ENCODE assay signal across 8 cellular contexts in genomic region chr7:139340037-139340807, GRCh38. TPM values are rescaled to one million over a fixed set of nuclear protein-coding genes. Genes with fewer than 3 reads are reported as not detected.
DNase-seq lines count a peak whose midpoint lies in the region; FAIRE-seq and TF ChIP-seq lines count a peak whose summit lies in the region.

No MANE protein-coding gene starts in this region.

- peak; percentile 57 for TF ChIP-seq CTCF in nephron progenitor cell (IDR thresholded peaks at IDR 0.05)

- peaks cover 18% of the 10 kb centered on the region for H3K9me3 Mint-ChIP-seq in nephron progenitor cell
- H3K9me3 Mint-ChIP-seq in stimulated activated naive CD8-positive, alpha-beta T cell treated with anti-CD3 and anti-CD28 coated beads, Interleukin-15, Interleukin-2, amounts not matched to agents 100 ng/mL and 50 ng/mL, for 24 hours: peaks cover 6% of the 10 kb centered on the region

- no peaks in the 10 kb centered on the region for H3K36me3 ChIP-seq in MG63

- peaks cover 21% of the 10 kb centered on the region for H3K4me1 Mint-ChIP-seq in nephron progenitor cell
- peaks cover 27% of the 10 kb centered on the region for H3K4me1 Mint-ChIP-seq in stimulated activated naive CD8-positive, alpha-beta T cell treated with anti-CD3 and anti-CD28 coated beads, Interleukin-15, Interleukin-2, amounts not matched to agents 100 ng/mL and 50 ng/mL, for 24 hours (ENCODE audit: low read depth)

- peak; percentile 97 for FAIRE-seq in G401.6 (lab: Jason Lieb, UNC)

- no peaks in the 10 kb centered on the region for H3K9me3 ChIP-seq in MG63

- DNase-seq in HCEC 1CT (peak; percentile 99), MG63 (peak; percentile 95), SHP77 (lab: John Stamatoyannopoulos, UW) (peak; percentile 99 to 100), activated gamma-delta T cell (lab: John Stamatoyannopoulos, UW) (peak; percentile 88), fibroblast of the conjunctiva (ENCODE audit: low read depth) (peak; percentile 100), nephron progenitor cell (peak; percentile 93)

- H3K27ac Mint-ChIP-seq in nephron progenitor cell: peak overlapping the region; percentile 100
- H3K27ac Mint-ChIP-seq in stimulated activated naive CD8-positive, alpha-beta T cell treated with anti-CD3 and anti-CD28 coated beads, Interleukin-15, Interleukin-2, amounts not matched to agents 100 ng/mL and 50 ng/mL, for 24 hours: peak overlapping the region; percentile 99

- peak overlapping the region; percentile 78 for H3K4me3 ChIP-seq in MG63

- peak overlapping the region; percentile 96 for H3K4me3 Mint-ChIP-seq in nephron progenitor cell
- H3K4me3 Mint-ChIP-seq in stimulated activated naive CD8-positive, alpha-beta T cell treated with anti-CD3 and anti-CD28 coated beads, Interleukin-15, Interleukin-2, amounts not matched to agents 100 ng/mL and 50 ng/mL, for 24 hours: peak overlapping the region; percentile 94

- H3K27me3 ChIP-seq in MG63: no peaks in the 10 kb centered on the region

- H3K36me3 Mint-ChIP-seq in nephron progenitor cell (ENCODE audit: low read depth): peaks cover 26% of the 10 kb centered on the region
- peaks cover 23% of the 10 kb centered on the region for H3K36me3 Mint-ChIP-seq in stimulated activated naive CD8-positive, alpha-beta T cell treated with anti-CD3 and anti-CD28 coated beads, Interleukin-15, Interleukin-2, amounts not matched to agents 100 ng/mL and 50 ng/mL, for 24 hours (ENCODE audit: low read depth)

- peaks cover 18% of the 10 kb centered on the region for H3K27me3 Mint-ChIP-seq in nephron progenitor cell (ENCODE audit: low read depth, poor library complexity)
- peaks cover 4% of the 10 kb centered on the region for H3K27me3 Mint-ChIP-seq in stimulated activated naive CD8-positive, alpha-beta T cell treated with anti-CD3 and anti-CD28 coated beads, Interleukin-15, Interleukin-2, amounts not matched to agents 100 ng/mL and 50 ng/mL, for 24 hours

RNA-seq across cellular contexts. Expression of gene FMC1, which starts 0.9 kb away (rescaled TPM):
- total RNA-seq in MG63 (2014; rRNA removed; shearing (Covaris generic); ENCODE audit: low replicate concordance): 0.25 and 17.0 TPM in 2 replicates

RNA-seq across cellular contexts. Expression of gene LUC7L2, which starts 19.5 kb away (rescaled TPM):
- 37.8 and 53.0 TPM in 2 replicates for total RNA-seq in MG63 (2014; rRNA removed; shearing (Covaris generic); ENCODE audit: low replicate concordance)

Comparison
In these comparisons a context has a peak if more than half of its experiments do, and no peak if none do; other contexts are left out.
1. Peak in every context shown above with its lines: DNase-seq and H3K4me3 ChIP-seq.